12 cellular contexts compared by ENCODE assay signal in genomic region chr2:135043345-135043744, GRCh38. TPM values are rescaled to one million over a fixed set of nuclear protein-coding genes. Genes with fewer than 3 reads are reported as not detected.
DNase-seq lines count a peak whose midpoint lies in the region; ATAC-seq and TF ChIP-seq lines count a peak whose summit lies in the region.
"Had no signal": no experiment of that assay in that cellular context is flagged by ENCODE, and none has a peak within 500 bp of the region (broad histone marks: within the 10 kb centered on the region; RNA-seq: fewer than 3 reads in every experiment).

No MANE protein-coding gene starts in this region.

- H3K9me3 ChIP-seq in PC-3 (ENCODE audit: low read length): no peaks in the 10 kb centered on the region
- H3K9me3 ChIP-seq in neuronal stem cell (replicated peaks in 1 of 2; ENCODE audit: control insufficient read depth in 2 of 2, insufficient read depth in 1 of 2, low read depth in 1 of 2, low read length in 2 of 2): no peaks in the 10 kb centered on the region
- H3K9me3 ChIP-seq: uterus had no signal

- H3K79me2 ChIP-seq in PC-3 (ENCODE audit: low read length): no peaks in the 10 kb centered on the region

- DNase-seq in activated CD4-positive, alpha-beta T cell treated with anti-CD3 and anti-CD28 coated beads for 48 hours: peak; percentile 55
- no peak for DNase-seq in activated CD4-positive, alpha-beta T cell treated with anti-CD3 and anti-CD28 coated beads for 1 hour
- DNase-seq in PC-3 (no peak), endothelial cell (ENCODE audit: low spot score) (no peak), neuronal stem cell (ENCODE audit: low spot score) (no peak)
- DNase-seq in stimulated activated CD4-positive, alpha-beta T cell treated with anti-CD3 and anti-CD28 coated beads, Interleukin-2, amount 100 ng/mL, for 24 hours: peak; percentile 40 to 53
- DNase-seq: ACHN, kidney glomerular epithelial cell, uterus had no signal

- H3K18ac ChIP-seq in neuronal stem cell (ENCODE audit: low read length): no peak overlapping the region

- H3K9me2 ChIP-seq in PC-3 (replicated peaks; ENCODE audit: low read length): no peaks in the 10 kb centered on the region

- WGBS in neuronal stem cell (ENCODE audit: extremely low coverage in 2 of 2, insufficient read length in 2 of 2, insufficient replicate concordance in 1 of 2), 2 donors: no CpG with 5 or more reads among the region's 2 CpGs

- TF ChIP-seq CTCF in PC-3 (conservative IDR thresholded peaks at IDR 0.05; ENCODE audit: low read depth, low read length): peak; percentile 66
- peak; percentile 68 for TF ChIP-seq CTCF in endothelial cell (IDR thresholded peaks at IDR 0.05; ENCODE audit: unreplicated experiment)

- no peaks in the 10 kb centered on the region for H3K9me3 Mint-ChIP-seq in endothelial cell (ENCODE audit: unreplicated experiment)

- no peak overlapping the region for H2BK120ac ChIP-seq in neuronal stem cell (ENCODE audit: low read depth, low read length)

- no peaks in the 10 kb centered on the region for H3F3A ChIP-seq in PC-3 (ENCODE audit: low read length, unreplicated experiment)

- ATAC-seq in PC-3 (no peak), HG03354 (IDR thresholded peaks at IDR 0.05; ENCODE audit: poor library complexity, severe bottlenecking, unreplicated experiment) (no peak), GM21515 (IDR thresholded peaks at IDR 0.05; ENCODE audit: unreplicated experiment) (no peak)

- H2BK12ac ChIP-seq in neuronal stem cell (ENCODE audit: low read length): no peak overlapping the region

- no peaks in the 10 kb centered on the region for H3K27me3 ChIP-seq in PC-3 (ENCODE audit: low read length)
- H3K27me3 ChIP-seq in neuronal stem cell (ENCODE audit: control insufficient read depth in 3 of 3, insufficient read depth in 3 of 3, low read depth in 1 of 3, low read length in 3 of 3): peaks cover 0 to 3% (median 0%) of the 10 kb centered on the region in 3 experiments
- H3K27me3 ChIP-seq: uterus had no signal

- CTCF ChIA-PET in PC-3 (lab: Charles Lee): no interaction called here

- no peak overlapping the region for H3K4ac ChIP-seq in neuronal stem cell (ENCODE audit: low read length)

- no peak overlapping the region for H4K91ac ChIP-seq in neuronal stem cell (ENCODE audit: low read depth, low read length, poor library complexity)

- no peaks in the 10 kb centered on the region for H3K36me3 Mint-ChIP-seq in endothelial cell (ENCODE audit: low read depth, unreplicated experiment)

- H3K14ac ChIP-seq in neuronal stem cell (ENCODE audit: low read length): no peak overlapping the region

- H2BK15ac ChIP-seq in neuronal stem cell (ENCODE audit: low read length): no peak overlapping the region

- H2AK5ac ChIP-seq in neuronal stem cell (ENCODE audit: low read depth, low read length): no peak overlapping the region

- H3K27me3 Mint-ChIP-seq in endothelial cell (ENCODE audit: unreplicated experiment): peaks cover 4% of the 10 kb centered on the region

- H2BK5ac ChIP-seq in neuronal stem cell (ENCODE audit: low read length): no peak overlapping the region

- H3K4me1 ChIP-seq in PC-3 (ENCODE audit: insufficient read depth, low read length): no peaks in the 10 kb centered on the region
- peaks cover 4 to 6% of the 10 kb centered on the region in 2 donors for H3K4me1 ChIP-seq in neuronal stem cell (ENCODE audit: control insufficient read depth in 2 of 2, insufficient read depth in 1 of 2, low read depth in 1 of 2, low read length in 2 of 2)
- H3K4me1 ChIP-seq: uterus had no signal

- H2AFZ ChIP-seq in PC-3 (ENCODE audit: low read length) (no peak overlapping the region), neuronal stem cell (ENCODE audit: low read length) (no peak overlapping the region)

- H3K4me3 Mint-ChIP-seq in endothelial cell (ENCODE audit: unreplicated experiment): no peak overlapping the region

- intact Hi-C loops in PC-3 (cut with micrococcal nuclease): no loop called here

- H3K9ac ChIP-seq in PC-3 (ENCODE audit: low read length): no peak overlapping the region
- no peak overlapping the region for H3K9ac ChIP-seq in neuronal stem cell (ENCODE audit: low read depth, low read length, poor library complexity)

- BruUV-seq in PC-3 (replicated peaks; lab: Mats Ljungman, UMichigan): no TSS peak

- no peak overlapping the region for H4K8ac ChIP-seq in neuronal stem cell (ENCODE audit: low read depth, low read length)

- H4K20me1 ChIP-seq in PC-3 (ENCODE audit: low read length): no peaks in the 10 kb centered on the region

- H3K27ac ChIP-seq in PC-3 (ENCODE audit: low read length) (no peak overlapping the region), neuronal stem cell (replicated peaks; ENCODE audit: low read length) (no peak overlapping the region)
- H3K27ac ChIP-seq: uterus had no signal

- no peaks in the 10 kb centered on the region for H3K79me1 ChIP-seq in neuronal stem cell (ENCODE audit: low read depth, low read length)

- POLR2A ChIA-PET in PC-3 (lab: Charles Lee; ENCODE audit: unreplicated experiment): no interaction called here

- H3K4me1 Mint-ChIP-seq in endothelial cell (ENCODE audit: unreplicated experiment): peaks cover 3% of the 10 kb centered on the region

- no peak overlapping the region for H3K4me2 ChIP-seq in PC-3 (ENCODE audit: low read length)
- no peak overlapping the region for H3K4me2 ChIP-seq in neuronal stem cell (ENCODE audit: insufficient read depth, low read length, poor library complexity, severe bottlenecking)

- H3K27ac Mint-ChIP-seq in endothelial cell (ENCODE audit: unreplicated experiment): no peak overlapping the region

- no peak overlapping the region for H3K23ac ChIP-seq in neuronal stem cell (ENCODE audit: low read depth, low read length, poor library complexity)

- no peaks in the 10 kb centered on the region for H3K36me3 ChIP-seq in PC-3 (ENCODE audit: low read depth, low read length)
- no peaks in the 10 kb centered on the region for H3K36me3 ChIP-seq in neuronal stem cell (replicated peaks in 1 of 2; ENCODE audit: control insufficient read depth in 2 of 2, insufficient read depth in 2 of 2, low read length in 2 of 2)
- H3K36me3 ChIP-seq: uterus had no signal

- H3K4me3 ChIP-seq in PC-3 (ENCODE audit: low read length) (no peak overlapping the region), neuronal stem cell (ENCODE audit: low read length in 2 of 2) (no peak overlapping the region)
- H3K4me3 ChIP-seq: uterus had no signal

RNA-seq across cellular contexts. Expression of gene MAP3K19, which starts 3.9 kb away (rescaled TPM):
- total RNA-seq in PC-3 (2014; rRNA removed) (not detected in 2 replicates), endothelial cell (ENCODE audit: unreplicated experiment) (not detected)
- polyA plus RNA-seq in neuronal stem cell (2013, experiment 1 of 2): not detected
- not detected for polyA plus RNA-seq in neuronal stem cell (2013, experiment 2 of 2)
- total RNA-seq: skeletal muscle tissue had no signal

RNA-seq across cellular contexts. Expression of gene RAB3GAP1, which starts 8.7 kb away (rescaled TPM):
- total RNA-seq in PC-3 (2014; rRNA removed) (35.8 and 41.1 TPM in 2 replicates), endothelial cell (ENCODE audit: unreplicated experiment) (28.0 TPM)
- 22.2 TPM for polyA plus RNA-seq in neuronal stem cell (2013, experiment 1 of 2)
- polyA plus RNA-seq in neuronal stem cell (2013, experiment 2 of 2): 21.0 TPM

Comparison
In these comparisons a context has a peak if more than half of its experiments do, and no peak if none do; other contexts are left out.
1. DNase-seq: peak in activated CD4-positive, alpha-beta T cell treated with anti-CD3 and anti-CD28 coated beads for 48 hours (single experiment) and stimulated activated CD4-positive, alpha-beta T cell treated with anti-CD3 and anti-CD28 coated beads, Interleukin-2, amount 100 ng/mL, for 24 hours (2 of 2); none in activated CD4-positive, alpha-beta T cell treated with anti-CD3 and anti-CD28 coated beads for 1 hour (single experiment), PC-3 (single experiment), endothelial cell (single experiment) and neuronal stem cell (single experiment).